9 cellular contexts compared by ENCODE assay signal in genomic region chr1:227895828-227896685, GRCh38. TPM values are rescaled to one million over a fixed set of nuclear protein-coding genes. Genes with fewer than 3 reads are reported as not detected.
DNase-seq lines count a peak whose midpoint lies in the region; ATAC-seq, FAIRE-seq and TF ChIP-seq lines count a peak whose summit lies in the region.
"Had no signal": no experiment of that assay in that cellular context is flagged by ENCODE, and none has a peak within 500 bp of the region (broad histone marks: within the 10 kb centered on the region; RNA-seq: fewer than 3 reads in every experiment).

No MANE protein-coding gene starts in this region.

- WGBS in small intestine, 3 donors: 64 to 75% (median 73%) methylated on average over 24 of the region's 24 CpGs

- intact Hi-C loops in Calu3 (cut with micrococcal nuclease; ENCODE audit: unreplicated experiment): no loop called here
- intact Hi-C loops in cardiac septum (cut with DNase I): no loop called here
- intact Hi-C loops in colonic mucosa (cut with DNase I): no loop called here

- H3K27ac Mint-ChIP-seq in Calu3 (ENCODE audit: unreplicated experiment) (no peak overlapping the region), osteocyte (ENCODE audit: unreplicated experiment) (peak overlapping the region; percentile 44)
- no peak overlapping the region for H3K27ac Mint-ChIP-seq in activated CD4-positive, alpha-beta memory T cell treated with anti-CD3 and anti-CD28 coated beads, Interleukin-2, amount 10 ng/mL, durations not matched to agents 7 days and 5 days

- H3K9me3 ChIP-seq in colonic mucosa (no peaks in the 10 kb centered on the region), small intestine (ENCODE audit: control insufficient read depth, low read depth) (no peaks in the 10 kb centered on the region)

- no peak overlapping the region for H3K9ac ChIP-seq in colonic mucosa (ENCODE audit: low read depth in 2 of 2, low read length in 2 of 2)

- CTCF ChIA-PET in Calu3 (lab: Charles Lee): interaction anchor here (0.6 to 0.9 kb wide), 2 partner anchors 8 to 1185 kb away, joined by 3 to 4 read pairs; no protein-coding TSS in a partner anchor
- CTCF ChIA-PET in activated CD4-positive, alpha-beta memory T cell treated with anti-CD3 and anti-CD28 coated beads, Interleukin-2, amount 10 ng/mL, durations not matched to agents 7 days and 5 days (lab: Charles Lee): no interaction called here

- H3K36me3 ChIP-seq in colonic mucosa (no peaks in the 10 kb centered on the region), small intestine (ENCODE audit: control insufficient read depth in 2 of 2, insufficient read depth in 2 of 2, low read length in 2 of 2) (no peaks in the 10 kb centered on the region)

- POLR2A ChIA-PET in activated CD4-positive, alpha-beta memory T cell treated with anti-CD3 and anti-CD28 coated beads, Interleukin-2, amount 10 ng/mL, durations not matched to agents 7 days and 5 days (lab: Charles Lee): no interaction called here

- H3K4me1 Mint-ChIP-seq in Calu3 (ENCODE audit: low read depth, unreplicated experiment) (no peaks in the 10 kb centered on the region), osteocyte (ENCODE audit: unreplicated experiment) (peaks cover 37% of the 10 kb centered on the region)
- no peaks in the 10 kb centered on the region for H3K4me1 Mint-ChIP-seq in activated CD4-positive, alpha-beta memory T cell treated with anti-CD3 and anti-CD28 coated beads, Interleukin-2, amount 10 ng/mL, durations not matched to agents 7 days and 5 days

- H3K27me3 ChIP-seq in colonic mucosa: no peaks in the 10 kb centered on the region
- no peaks in the 10 kb centered on the region for H3K27me3 ChIP-seq in small intestine (ENCODE audit: control insufficient read depth in 2 of 2, insufficient read depth in 2 of 2, low read length in 2 of 2)

- no peak for TF ChIP-seq CTCF in Calu3 (IDR thresholded peaks at IDR 0.05; ENCODE audit: unreplicated experiment)
- TF ChIP-seq CTCF in osteocyte (IDR thresholded peaks at IDR 0.05): no peak
- no peak for TF ChIP-seq CTCF in colonic mucosa (IDR thresholded peaks at IDR 0.05)

- H3K4me3 Mint-ChIP-seq in Calu3 (ENCODE audit: low read depth, unreplicated experiment): no peak overlapping the region
- no peak overlapping the region for H3K4me3 Mint-ChIP-seq in activated CD4-positive, alpha-beta memory T cell treated with anti-CD3 and anti-CD28 coated beads, Interleukin-2, amount 10 ng/mL, durations not matched to agents 7 days and 5 days
- H3K4me3 Mint-ChIP-seq in osteocyte (ENCODE audit: unreplicated experiment): no peak overlapping the region

- H3K4me3 ChIP-seq in colonic mucosa: no peak overlapping the region
- H3K4me3 ChIP-seq in small intestine (ENCODE audit: low read depth in 1 of 2, low read length in 2 of 2): no peak overlapping the region

- no peaks in the 10 kb centered on the region for H3K9me3 Mint-ChIP-seq in Calu3 (ENCODE audit: low read depth, unreplicated experiment)
- H3K9me3 Mint-ChIP-seq in activated CD4-positive, alpha-beta memory T cell treated with anti-CD3 and anti-CD28 coated beads, Interleukin-2, amount 10 ng/mL, durations not matched to agents 7 days and 5 days: no peaks in the 10 kb centered on the region
- H3K9me3 Mint-ChIP-seq in osteocyte (ENCODE audit: unreplicated experiment): no peaks in the 10 kb centered on the region

- no peaks in the 10 kb centered on the region for H3K4me1 ChIP-seq in colonic mucosa
- no peaks in the 10 kb centered on the region for H3K4me1 ChIP-seq in small intestine (ENCODE audit: control insufficient read depth in 2 of 2, insufficient read depth in 1 of 2, low read depth in 1 of 2, low read length in 1 of 2)

- ATAC-seq in HG02642 (IDR thresholded peaks at IDR 0.05; ENCODE audit: poor library complexity, unreplicated experiment): no peak

- TF ChIP-seq POLR2A in GM12891 (IDR thresholded peaks at IDR 0.05; ENCODE audit: low read depth, low read length): no peak

- FAIRE-seq in GM12891 (lab: Jason Lieb, UNC): no peak
- FAIRE-seq in small intestine (lab: Jason Lieb, UNC): no peak

- H3K36me3 Mint-ChIP-seq in Calu3 (ENCODE audit: insufficient read depth, unreplicated experiment) (no peaks in the 10 kb centered on the region), osteocyte (ENCODE audit: unreplicated experiment) (no peaks in the 10 kb centered on the region)
- H3K36me3 Mint-ChIP-seq in activated CD4-positive, alpha-beta memory T cell treated with anti-CD3 and anti-CD28 coated beads, Interleukin-2, amount 10 ng/mL, durations not matched to agents 7 days and 5 days (ENCODE audit: low read depth): no peaks in the 10 kb centered on the region

- H3K27ac ChIP-seq in colonic mucosa: no peak overlapping the region
- no peak overlapping the region for H3K27ac ChIP-seq in small intestine (ENCODE audit: low read depth in 1 of 2, low read length in 1 of 2)

- no TSS peak for BruUV-seq in Calu3 (replicated peaks; lab: Mats Ljungman, UMichigan)

- DNase-seq in Calu3: peak; percentile 46
- peak; percentile 15 for DNase-seq in activated CD4-positive, alpha-beta memory T cell treated with anti-CD3 and anti-CD28 coated beads, Interleukin-2, amount 10 ng/mL, durations not matched to agents 7 days and 5 days
- DNase-seq in cardiac septum (ENCODE audit: low spot score): peak; percentile 78
- DNase-seq in osteocyte (ENCODE audit: extremely low spot score, unreplicated experiment): peak; percentile 88
- no peak for DNase-seq in GM12891 (ENCODE audit: insufficient read length, low spot score)
- DNase-seq in colonic mucosa: no peak
- DNase-seq in small intestine: no peak

- H3K27me3 Mint-ChIP-seq in Calu3 (ENCODE audit: unreplicated experiment): peaks cover 49% of the 10 kb centered on the region
- H3K27me3 Mint-ChIP-seq in activated CD4-positive, alpha-beta memory T cell treated with anti-CD3 and anti-CD28 coated beads, Interleukin-2, amount 10 ng/mL, durations not matched to agents 7 days and 5 days: no peaks in the 10 kb centered on the region
- no peaks in the 10 kb centered on the region for H3K27me3 Mint-ChIP-seq in osteocyte (ENCODE audit: unreplicated experiment)

TF ChIP-seq in GM12891, 5 proteins besides CTCF, POLR2A, EP300 and RAD21:
- TF ChIP-seq POU2F2 (IDR thresholded peaks at IDR 0.05; ENCODE audit: low read depth, low read length) (no peak), POLR2AphosphoS5 (IDR thresholded peaks at IDR 0.05; ENCODE audit: low read depth, low read length) (no peak), TAF1 (IDR thresholded peaks at IDR 0.05; ENCODE audit: low read depth, low read length) (no peak), SPI1 (IDR thresholded peaks at IDR 0.05; ENCODE audit: low read depth, low read length) (no peak), PAX5 (IDR thresholded peaks at IDR 0.05; ENCODE audit: insufficient read depth, low read length, severe bottlenecking) (no peak)
TF ChIP-seq in GM12891: peak in this region for 0.

RNA-seq across cellular contexts. Expression of gene WNT9A, which starts 51.7 kb away (rescaled TPM):
- total RNA-seq in Calu3 (2022) (0.24 and 0.37 TPM in 2 replicates), cardiac septum (6.5 TPM), osteocyte (4.8 and 4.9 TPM in 2 replicates), colonic mucosa (1 to 10 TPM; 2.6 to 3.3 TPM)
- total RNA-seq in activated CD4-positive, alpha-beta memory T cell treated with anti-CD3 and anti-CD28 coated beads, Interleukin-2, amount 10 ng/mL, durations not matched to agents 7 days and 5 days: 1 to 10 TPM; 1.5 to 2.0 TPM
- polyA plus RNA-seq in GM12891 (2012; ENCODE audit: low read depth, missing spikeins): not detected
- 1 to 10 TPM in 1 of 3 donors, under 1 TPM in 2; 0.27 to 1.9 (median 0.45) TPM for polyA plus RNA-seq in small intestine
- total RNA-seq: HT-29 had no signal

Comparison
In these comparisons a context has a peak if more than half of its experiments do, and no peak if none do; other contexts are left out.
1. DNase-seq: peak in Calu3 (single experiment), activated CD4-positive, alpha-beta memory T cell treated with anti-CD3 and anti-CD28 coated beads, Interleukin-2, amount 10 ng/mL, durations not matched to agents 7 days and 5 days (single experiment), cardiac septum (single experiment) and osteocyte (single experiment); none in GM12891 (single experiment), colonic mucosa (single experiment) and small intestine (single experiment).